In the genomic region with DNA sequence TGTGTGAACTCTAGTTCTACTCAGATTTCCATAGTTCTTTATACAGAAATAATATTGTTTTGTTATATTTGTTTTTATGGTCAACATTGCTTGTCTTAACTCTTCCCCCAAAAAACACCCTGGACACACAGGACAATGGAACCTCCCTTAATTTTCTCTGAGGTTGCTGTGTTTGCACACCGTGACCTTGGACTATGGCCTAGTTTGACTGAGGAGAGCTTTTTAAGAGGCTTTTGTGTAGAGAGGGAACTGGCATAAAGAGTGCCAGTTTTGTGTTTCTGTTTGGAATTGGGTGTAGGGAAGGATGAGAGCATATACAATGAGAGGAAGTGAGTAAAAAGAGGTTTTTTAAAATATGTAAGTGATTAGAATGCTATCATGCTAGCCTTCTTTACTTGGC, we compare ENCODE assay signal across 29 cellular contexts.
"Had no signal": no experiment of that assay in that cellular context is flagged by ENCODE, and none has a peak within 500 bp of the region (broad histone marks: within the 10 kb centered on the region; RNA-seq: fewer than 3 reads in every experiment).

No MANE protein-coding gene starts in this region.

- H3K27ac ChIP-seq: heart right ventricle, left ventricle myocardium inferior, neutrophil, skin epidermis, testis, uterus, WERI-Rb-1 had no signal

- DNase-seq: activated CD4-positive, alpha-beta T cell treated with anti-CD3 and anti-CD28 coated beads for 48 hours; activated CD4-positive, alpha-beta T cell treated with anti-CD3 and anti-CD28 coated beads, Interleukin-2, amount 50 U/mL, for 48 hours; activated CD8-positive, alpha-beta memory T cell treated with anti-CD3 and anti-CD28 coated beads, Interleukin-2, amount 50 U/mL, for 4 hours; activated gamma-delta T cell treated with Interleukin-2 at 50 U/mL for 16 hours; activated naive CD4-positive, alpha-beta T cell treated with anti-CD3 and anti-CD28 coated beads, Interleukin-2, amount 50 U/mL, for 16 hours; activated T-cell treated with anti-CD3 and anti-CD28 coated beads, Interleukin-2, amount 50 U/mL, for 4 hours; amniotic stem cell; caudate nucleus; cortex of kidney; foreskin fibroblast; heart right ventricle; kidney glomerular epithelial cell; left ventricle myocardium inferior; naive B cell; nephron progenitor cell; stimulated activated CD4-positive, alpha-beta T cell treated with anti-CD3 and anti-CD28 coated beads, Interleukin-12 subunit alpha, Interleukin-12 subunit beta, amount 100 ng/mL, for 4 hours; stimulated activated CD4-positive, alpha-beta T cell treated with anti-CD3 and anti-CD28 coated beads, Interleukin-4, amount 100 ng/mL, for 1 hour; stimulated activated naive CD8-positive, alpha-beta T cell treated with anti-CD3 and anti-CD28 coated beads, Interleukin-15, Interleukin-2, amounts not matched to agents 100 U/mL and 50 U/mL, for 24 hours; T-helper 9 cell; testis; trophoblast cell; uterus; WERI-Rb-1 had no signal

- H3K9me3 ChIP-seq: left ventricle myocardium inferior, neutrophil, testis, uterus had no signal

- H3K4me1 ChIP-seq: heart right ventricle, left ventricle myocardium inferior, testis, uterus had no signal

- ATAC-seq: activated CD4-positive, CD25-positive, alpha-beta regulatory T cell treated with anti-CD3 and anti-CD28 coated beads, Interleukin-2, amount 50 U/mL, for 24 hours; activated T-cell treated with anti-CD3 and anti-CD28 coated beads, Interleukin-2, amount 50 U/mL, for 4 hours; activated T-helper 17 cell treated with anti-CD3 and anti-CD28 coated beads, Interleukin-2, amount 50 U/mL, for 72 hours; esophagus mucosa; heart right ventricle; sciatic nerve; stimulated activated naive CD8-positive, alpha-beta T cell treated with anti-CD3 and anti-CD28 coated beads, Interleukin-15, Interleukin-2, amounts not matched to agents 100 U/mL and 50 U/mL, for 24 hours had no signal

- H3K36me3 ChIP-seq: heart right ventricle, left ventricle myocardium inferior, neutrophil, uterus, WERI-Rb-1 had no signal

- H3K4me3 ChIP-seq: heart right ventricle, left ventricle myocardium inferior, skin epidermis, testis, uterus had no signal

- H3K27me3 ChIP-seq: heart right ventricle, neutrophil, testis, uterus had no signal
